ENCODE assay signal across 8 cellular contexts in the genomic region with DNA sequence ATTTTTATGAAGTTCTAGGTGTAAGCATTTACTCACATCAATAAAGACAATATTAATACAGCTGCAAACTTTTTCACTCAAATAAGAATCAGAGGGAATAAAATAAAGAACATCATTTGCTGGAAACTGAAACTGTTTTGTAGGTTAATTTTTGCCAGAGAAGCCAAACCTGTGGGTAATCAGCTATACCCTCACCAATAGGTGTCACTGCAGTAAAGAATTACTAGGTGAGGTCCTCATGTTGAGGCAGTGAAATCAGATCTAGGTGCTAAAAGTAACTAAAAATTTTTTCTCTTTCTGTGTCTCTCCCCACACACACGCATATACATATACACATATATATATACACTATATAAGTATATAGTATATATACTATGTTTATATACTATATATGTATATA.
DNase-seq lines count a peak whose midpoint lies in the region; ATAC-seq and TF ChIP-seq lines count a peak whose summit lies in the region.

No MANE protein-coding gene starts in this region.

- TF ChIP-seq POLR2A in stomach (IDR thresholded peaks at IDR 0.05) = no peak

- H3K27ac ChIP-seq in mammary epithelial cell (ENCODE audit: insufficient read depth, low read depth, low read length) (no peak overlapping the region), stomach (no peak overlapping the region)

- H3K4me3 ChIP-seq in Caco-2 (ENCODE audit: low read depth, low read length) (no peak overlapping the region), mammary epithelial cell (replicated peaks in 1 of 3; ENCODE audit: insufficient read depth in 1 of 3, low read depth in 2 of 3, low read length in 3 of 3) (no peak overlapping the region), stomach (no peak overlapping the region)

- peak in 1 of 2 experiments; percentile 32 for DNase-seq in Caco-2
- no peak for DNase-seq in mammary epithelial cell
- DNase-seq in stomach = no peak
- DNase-seq in T-cell = no peak
- no peak for DNase-seq in activated T-cell treated with anti-CD3 and anti-CD28 coated beads, Interleukin-2, amount 50 U/mL, for 48 hours
- no peak for DNase-seq in activated naive CD4-positive, alpha-beta T cell treated with anti-CD3 and anti-CD28 coated beads for 36 hours

- 33% methylated on average over 1 of the region's 1 CpG for WGBS in mammary epithelial cell (ENCODE audit: low coverage, missing lambda C conversion rate)
- 28 to 53% (median 49%) methylated on average over 1 of the region's 1 CpG for WGBS in stomach, 5 donors

- intact Hi-C loops in Caco-2 (cut with micrococcal nuclease; ENCODE audit: unreplicated experiment) = loop anchor here (1.0 kb wide), 2 partner anchors 197 to 451 kb away; no protein-coding TSS in a partner anchor
- intact Hi-C loops in mammary epithelial cell (cut with micrococcal nuclease) = loop anchor here (5.0 kb wide), 1 partner anchor 1021 kb away; no protein-coding TSS in a partner anchor
- intact Hi-C loops in stomach (cut with DNase I; ENCODE audit: low total_unique reads) = no loop called here
- intact Hi-C loops in activated naive CD4-positive, alpha-beta T cell treated with anti-CD3 and anti-CD28 coated beads for 36 hours (cut with micrococcal nuclease) = loop anchor here (2.0 kb wide), 1 partner anchor 1202 kb away; no protein-coding TSS in a partner anchor

- H3K36me3 ChIP-seq in Caco-2 (ENCODE audit: control insufficient read depth, insufficient read depth, low read length) (no peaks in the 10 kb centered on the region), mammary epithelial cell (ENCODE audit: insufficient read depth, low read length) (no peaks in the 10 kb centered on the region), stomach (no peaks in the 10 kb centered on the region)

- H4K20me1 ChIP-seq in mammary epithelial cell (ENCODE audit: insufficient read depth, low read length) = no peaks in the 10 kb centered on the region

- in situ Hi-C loops in mammary epithelial cell (cut with MboI; ENCODE audit: low sequenced_read_pairs in 2 of 2) = no loop called here

- POLR2A ChIA-PET in Caco-2 (lab: Charles Lee) (no interaction called here), T-cell (lab: Charles Lee) (no interaction called here)

- no peak overlapping the region for H3K9ac ChIP-seq in mammary epithelial cell (ENCODE audit: insufficient read depth, low read length)

- H3K9me3 Mint-ChIP-seq in Caco-2 (ENCODE audit: unreplicated experiment) = no peaks in the 10 kb centered on the region
- peaks cover 3 to 9% (median 5%) of the 10 kb centered on the region in 3 donors for H3K9me3 Mint-ChIP-seq in T-cell
- no peaks in the 10 kb centered on the region for H3K9me3 Mint-ChIP-seq in activated naive CD4-positive, alpha-beta T cell treated with anti-CD3 and anti-CD28 coated beads for 36 hours

- ATAC-seq in GM19351 (IDR thresholded peaks at IDR 0.05; ENCODE audit: unreplicated experiment) (peak; percentile 82), HG03520 (IDR thresholded peaks at IDR 0.05; ENCODE audit: unreplicated experiment) (peak; percentile 81), T-cell (replicated peaks in 1 of 4) (no peak)

- no peak for TF ChIP-seq EP300 in stomach (IDR thresholded peaks at IDR 0.05)

- TF ChIP-seq CTCF in Caco-2 (IDR thresholded peaks at IDR 0.05; ENCODE audit: insufficient read depth in 1 of 2, low read depth in 1 of 2, low read length in 1 of 2, severe bottlenecking in 1 of 2, unreplicated experiment in 1 of 2) (peak; percentile 44 to 50), mammary epithelial cell (conservative IDR thresholded peaks at IDR 0.05 in 1 of 2, IDR thresholded peaks at IDR 0.05 in 1 of 2; ENCODE audit: extremely low read depth in 1 of 2, insufficient read depth in 1 of 2, low read depth in 1 of 2, low read length in 2 of 2) (peak; percentile 21 to 48), stomach (IDR thresholded peaks at IDR 0.05) (peak in 2 of 7 experiments; percentile 11 to 18)

- H3K4me1 Mint-ChIP-seq in Caco-2 (ENCODE audit: low read depth, unreplicated experiment) (no peaks in the 10 kb centered on the region), T-cell (no peaks in the 10 kb centered on the region)
- no peaks in the 10 kb centered on the region for H3K4me1 Mint-ChIP-seq in activated naive CD4-positive, alpha-beta T cell treated with anti-CD3 and anti-CD28 coated beads for 36 hours (ENCODE audit: low read depth)

- dilution Hi-C loops in mammary epithelial cell (cut with HindIII; ENCODE audit: low sequenced_read_pairs) = no loop called here

- H3K36me3 Mint-ChIP-seq in Caco-2 (ENCODE audit: insufficient read depth, unreplicated experiment) (no peaks in the 10 kb centered on the region), T-cell (no peaks in the 10 kb centered on the region)
- no peaks in the 10 kb centered on the region for H3K36me3 Mint-ChIP-seq in activated naive CD4-positive, alpha-beta T cell treated with anti-CD3 and anti-CD28 coated beads for 36 hours (ENCODE audit: low read depth)

- CTCF ChIA-PET in Caco-2 (lab: Charles Lee) = interaction anchor here (0.7 to 1.1 kb wide), 2 partner anchors 14 to 136 kb away, joined by 3 to 7 read pairs; no protein-coding TSS in a partner anchor
- CTCF ChIA-PET in mammary epithelial cell (lab: Charles Lee; ENCODE audit: low non-redundant PET) = no interaction called here
- CTCF ChIA-PET in T-cell (lab: Charles Lee) = no interaction called here
- CTCF ChIA-PET in activated naive CD4-positive, alpha-beta T cell treated with anti-CD3 and anti-CD28 coated beads for 36 hours (lab: Charles Lee) = no interaction called here

- H3K27me3 Mint-ChIP-seq in Caco-2 (ENCODE audit: insufficient read depth, unreplicated experiment) (peaks cover 7% of the 10 kb centered on the region), T-cell (no peaks in the 10 kb centered on the region)
- H3K27me3 Mint-ChIP-seq in activated naive CD4-positive, alpha-beta T cell treated with anti-CD3 and anti-CD28 coated beads for 36 hours (ENCODE audit: low read depth) = no peaks in the 10 kb centered on the region

- H3K79me2 ChIP-seq in mammary epithelial cell (ENCODE audit: insufficient read depth, low read length) = no peaks in the 10 kb centered on the region

- H2AFZ ChIP-seq in mammary epithelial cell (ENCODE audit: low read depth, low read length) = no peak overlapping the region

- H3K27ac Mint-ChIP-seq in Caco-2 (ENCODE audit: unreplicated experiment) = no peak overlapping the region
- H3K27ac Mint-ChIP-seq in T-cell = no peak overlapping the region
- H3K27ac Mint-ChIP-seq in activated naive CD4-positive, alpha-beta T cell treated with anti-CD3 and anti-CD28 coated beads for 36 hours = no peak overlapping the region

- H3K4me2 ChIP-seq in mammary epithelial cell (ENCODE audit: insufficient read depth, low read depth, low read length) = no peak overlapping the region

- H3K4me1 ChIP-seq in Caco-2 (no peaks in the 10 kb centered on the region), mammary epithelial cell (ENCODE audit: insufficient read depth, low read length) (no peaks in the 10 kb centered on the region), stomach (no peaks in the 10 kb centered on the region)

- H3K4me3 Mint-ChIP-seq in Caco-2 (ENCODE audit: unreplicated experiment) (no peak overlapping the region), T-cell (no peak overlapping the region)
- no peak overlapping the region for H3K4me3 Mint-ChIP-seq in activated naive CD4-positive, alpha-beta T cell treated with anti-CD3 and anti-CD28 coated beads for 36 hours

- H3K27me3 ChIP-seq in Caco-2 (replicated peaks; ENCODE audit: control insufficient read depth, insufficient read depth, low read length) (no peaks in the 10 kb centered on the region), mammary epithelial cell (ENCODE audit: insufficient read depth, low read length) (no peaks in the 10 kb centered on the region), stomach (no peaks in the 10 kb centered on the region)

- no TSS peak for BruUV-seq in Caco-2 (replicated peaks; lab: Mats Ljungman, UMichigan)
- BruUV-seq in mammary epithelial cell (replicated peaks; lab: Mats Ljungman, UMichigan) = no TSS peak

- no peaks in the 10 kb centered on the region for H3K9me3 ChIP-seq in Caco-2
- H3K9me3 ChIP-seq in mammary epithelial cell (replicated peaks; ENCODE audit: insufficient read depth, low read length) = no peaks in the 10 kb centered on the region
- no peaks in the 10 kb centered on the region for H3K9me3 ChIP-seq in stomach

Comparison
In these comparisons a context has a peak if more than half of its experiments do, and no peak if none do; other contexts are left out.
1. ATAC-seq: peak in GM19351 (single experiment) and HG03520 (single experiment); none in T-cell (0 of 4).